Comparison of ENCODE assay signal across 15 cellular contexts in the genomic region with DNA sequence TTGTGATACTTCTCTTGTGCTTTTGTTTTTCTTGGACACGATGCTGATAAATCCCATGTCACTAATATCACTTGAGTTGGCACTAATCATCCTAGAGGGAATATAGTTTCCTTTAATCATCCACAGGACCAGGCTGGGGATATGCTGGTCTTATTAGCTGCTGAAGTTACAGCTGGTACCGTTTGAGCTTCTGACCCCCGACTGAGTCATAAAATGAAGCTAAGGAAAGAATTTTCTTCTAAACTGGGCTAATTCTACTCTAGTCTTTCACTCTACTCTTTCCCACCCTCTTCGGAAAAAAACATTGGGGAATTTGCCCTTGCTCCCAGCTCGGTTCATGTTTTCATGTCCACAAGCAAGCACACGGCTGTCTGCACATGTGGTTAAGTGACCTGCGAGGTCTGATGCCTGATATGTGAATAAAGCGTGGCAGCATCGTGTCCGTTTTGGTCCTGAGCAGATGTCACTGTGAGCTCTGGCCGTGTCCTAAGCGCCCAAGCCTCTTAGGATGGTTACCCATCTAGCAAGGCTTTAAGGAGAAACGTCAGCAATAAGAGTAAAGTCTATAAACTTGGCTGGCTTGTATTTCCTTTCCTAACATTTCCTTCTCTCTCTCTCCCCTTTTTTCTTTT.
DNase-seq lines count a peak whose midpoint lies in the region; ATAC-seq and TF ChIP-seq lines count a peak whose summit lies in the region.
"Had no signal": no experiment of that assay in that cellular context is flagged by ENCODE, and none has a peak within 500 bp of the region (broad histone marks: within the 10 kb centered on the region; RNA-seq: fewer than 3 reads in every experiment).

No MANE protein-coding gene starts in this region.

- H3K36me3 ChIP-seq in SK-N-SH (replicated peaks in 1 of 2; ENCODE audit: control insufficient read depth in 1 of 2, insufficient read depth in 2 of 2, low read length in 1 of 2), result peaks cover 0 to 11% of the 10 kb centered on the region in 2 experiments
- H3K36me3 ChIP-seq in gastrocnemius medialis, result no peaks in the 10 kb centered on the region

- H2AFZ ChIP-seq in SK-N-SH (ENCODE audit: low read depth), result no peak overlapping the region

- no peaks in the 10 kb centered on the region for H3K27me3 ChIP-seq in SK-N-SH (ENCODE audit: insufficient read depth)
- H3K27me3 ChIP-seq in gastrocnemius medialis, result no peaks in the 10 kb centered on the region

- H3K79me2 ChIP-seq in SK-N-SH (ENCODE audit: insufficient read depth), result no peaks in the 10 kb centered on the region

- peak; percentile 69 for DNase-seq in AG09309 (ENCODE audit: low read depth)
- no peak for DNase-seq in SK-N-SH
- peak; percentile 25 for DNase-seq in fibroblast of pulmonary artery (ENCODE audit: low read depth)
- DNase-seq in gastrocnemius medialis, result no peak
- DNase-seq in GF-D8 (lab: John Stamatoyannopoulos, UW), result no peak
- DNase-seq: C1 segment of cervical spinal cord; immature natural killer cell; NCI-H2029 treated with DMSO at 0.1 percent for 48 hours; stimulated activated CD4-positive, alpha-beta T cell treated with anti-CD3 and anti-CD28 coated beads, Interleukin-2, amount 100 ng/mL, for 48 hours; substantia nigra; T-cell had no signal

- peak overlapping the region; percentile 66 to 72 for H3K27ac ChIP-seq in SK-N-SH (ENCODE audit: low read depth in 2 of 2, low read length in 1 of 2)
- peak overlapping the region; percentile 44 to 81 (median 64) for H3K27ac ChIP-seq in gastrocnemius medialis

- CTCF ChIA-PET in SK-N-SH (lab: Yijun Ruan, JAX), result interaction anchor here (0.8 to 13.0 kb wide), 7 partner anchors 9 to 405 kb away, joined by 3 to 277 read pairs (median 11); partner anchors contain the start of gene BHLHE40

- peaks cover 17% of the 10 kb centered on the region for H3F3A ChIP-seq in SK-N-SH (replicated peaks; ENCODE audit: insufficient read depth)

- H3K9me2 ChIP-seq in SK-N-SH, result no peaks in the 10 kb centered on the region

- H3K9me3 ChIP-seq in SK-N-SH (no peaks in the 10 kb centered on the region), gastrocnemius medialis (no peaks in the 10 kb centered on the region)

- H4K20me1 ChIP-seq in SK-N-SH (ENCODE audit: insufficient read depth), result no peaks in the 10 kb centered on the region

- H3K4me3 ChIP-seq in AG09309 (ENCODE audit: control insufficient read depth, low read depth, low read length), result no peak overlapping the region
- H3K4me3 ChIP-seq in SK-N-SH (ENCODE audit: low read depth in 2 of 2, low read length in 1 of 2), result no peak overlapping the region
- H3K4me3 ChIP-seq in fibroblast of pulmonary artery (replicated peaks; ENCODE audit: low read depth, low read length), result no peak overlapping the region
- no peak overlapping the region for H3K4me3 ChIP-seq in gastrocnemius medialis

- H3K9ac ChIP-seq in SK-N-SH, result no peak overlapping the region

- TF ChIP-seq EP300 in SK-N-SH (IDR thresholded peaks at IDR 0.05; ENCODE audit: borderline replicate concordance in 1 of 2, low read depth in 1 of 2, low read length in 1 of 2), result no peak

- 70% methylated on average over 13 of the region's 13 CpGs for WGBS in SK-N-SH (ENCODE audit: low lambda C conversion rate)

- ATAC-seq in gastrocnemius medialis (no peak), HG02678 (IDR thresholded peaks at IDR 0.05; ENCODE audit: unreplicated experiment) (no peak), HG03135 (IDR thresholded peaks at IDR 0.05; ENCODE audit: unreplicated experiment) (no peak), HG03039 (IDR thresholded peaks at IDR 0.05; ENCODE audit: unreplicated experiment) (no peak)
- ATAC-seq: HepG2, T-cell had no signal

- intact Hi-C loops in gastrocnemius medialis (cut with DNase I; ENCODE audit: low total_unique reads), result loop anchor here (5.0 to 10.0 kb wide), 2 partner anchors 355 to 478 kb away; no protein-coding TSS in a partner anchor

- peaks cover 28 to 43% of the 10 kb centered on the region in 2 experiments for H3K4me1 ChIP-seq in SK-N-SH (ENCODE audit: control insufficient read depth in 1 of 2, insufficient read depth in 2 of 2, low read depth in 1 of 2, low read length in 1 of 2)
- H3K4me1 ChIP-seq in gastrocnemius medialis, result peaks cover 45 to 46% of the 10 kb centered on the region in 2 donors

- TF ChIP-seq CTCF in AG09309 (IDR thresholded peaks at IDR 0.05; ENCODE audit: control insufficient read depth, insufficient read depth, low read depth, low read length, missing control alignments) (no peak), SK-N-SH (IDR thresholded peaks at IDR 0.05) (no peak), fibroblast of pulmonary artery (IDR thresholded peaks at IDR 0.05; ENCODE audit: low read length, missing control alignments) (no peak), gastrocnemius medialis (IDR thresholded peaks at IDR 0.05 in 4 of 5, conservative IDR thresholded peaks at IDR 0.05 in 1 of 5) (no peak)

- TF ChIP-seq POLR2A in gastrocnemius medialis (IDR thresholded peaks at IDR 0.05), result no peak

- POLR2A ChIA-PET in SK-N-SH (lab: Yijun Ruan, JAX), result no interaction called here

- in situ Hi-C loops in gastrocnemius medialis (cut with MboI; ENCODE audit: low sequenced_read_pairs in 4 of 4), result loop anchor here (5.0 to 25.0 kb wide), 6 partner anchors 258 to 495 kb away; partner anchors contain the start of gene BHLHE40 (in 2 of the 4)

- TF ChIP-seq RAD21 in SK-N-SH (IDR thresholded peaks at IDR 0.05; ENCODE audit: low read length), result no peak

- H3K4me2 ChIP-seq in SK-N-SH, result peak overlapping the region; percentile 31; the same call in 1 of the 2 replicates

TF ChIP-seq in SK-N-SH, 30 proteins besides CTCF, POLR2A, EP300 and RAD21:
- peak; percentile 50; the same call in 1 of the 2 replicates for TF ChIP-seq TCF12 (IDR thresholded peaks at IDR 0.05)
- no peak for TF ChIP-seq SIN3A (IDR thresholded peaks at IDR 0.05; ENCODE audit: borderline replicate concordance, low read depth, low read length)

Comparison
In these comparisons a context has a peak if more than half of its experiments do, and no peak if none do; other contexts are left out.
1. DNase-seq: peak in AG09309 (single experiment) and fibroblast of pulmonary artery (single experiment); none in SK-N-SH (single experiment), gastrocnemius medialis (0 of 2) and GF-D8 (single experiment).